ENCODE assay signal across 9 cellular contexts in the genomic region with DNA sequence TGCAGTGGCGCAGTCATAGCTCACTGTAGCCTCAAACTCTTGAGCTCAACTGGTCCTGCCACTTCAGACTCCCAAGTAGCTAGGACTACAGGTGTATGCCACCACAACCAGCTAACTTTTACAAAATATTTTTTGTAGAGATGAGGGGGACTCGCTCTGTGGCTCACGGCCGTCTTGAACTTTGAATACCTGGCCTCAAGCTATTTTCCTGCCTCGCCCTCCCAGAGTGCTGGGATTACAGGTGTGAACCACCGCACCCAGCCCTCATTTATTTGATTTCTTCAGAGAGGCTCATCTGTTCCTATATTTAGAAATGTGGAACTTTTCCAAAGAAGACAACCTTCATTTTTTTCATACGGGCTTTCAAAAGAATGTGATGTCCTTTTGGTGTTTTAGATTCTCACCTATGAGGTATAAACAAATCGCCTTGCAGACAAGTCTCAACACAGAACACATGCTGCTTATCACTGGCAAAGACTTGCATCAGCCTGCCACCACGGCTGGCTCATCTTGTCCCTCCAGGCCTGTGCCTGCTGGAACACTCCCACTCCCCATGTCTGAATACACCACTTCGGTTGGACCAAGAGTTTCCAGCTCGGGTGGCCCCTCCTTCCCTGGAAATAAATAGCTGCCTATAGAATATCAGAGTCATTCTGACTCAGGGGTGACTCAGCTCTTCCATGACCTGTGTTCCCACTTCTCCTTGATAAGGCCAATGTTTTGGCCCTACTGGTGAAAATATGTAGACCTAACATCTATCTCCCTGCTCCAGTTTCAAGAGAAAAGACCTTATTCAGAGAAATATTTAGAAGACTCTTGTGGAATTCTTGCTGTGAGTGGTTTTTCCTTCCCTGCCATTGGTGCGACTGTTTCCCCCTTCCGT.
DNase-seq lines count a peak whose midpoint lies in the region; ATAC-seq and FAIRE-seq lines count a peak whose summit lies in the region.
"Had no signal": no experiment of that assay in that cellular context is flagged by ENCODE, and none has a peak within 500 bp of the region (broad histone marks: within the 10 kb centered on the region; RNA-seq: fewer than 3 reads in every experiment).

No MANE protein-coding gene starts in this region.

- in situ Hi-C loops in Caki2 (cut with HindIII; ENCODE audit: low pct_unique_long_range_greater_than_20kb, low sequenced_read_pairs): no loop called here

- DNase-seq in Caki2 (ENCODE audit: low read depth) (peak; percentile 99), NCI-H2171 (lab: John Stamatoyannopoulos, UW) (peak; percentile 33), activated T-cell treated with anti-CD3 and anti-CD28 coated beads for 4 hours (peak; percentile 42), foreskin melanocyte (peak; percentile 76), skeletal muscle cell (ENCODE audit: low read depth) (peak; percentile 84), GM19239 (ENCODE audit: insufficient read length, low spot score) (no peak), DMS79 (lab: John Stamatoyannopoulos, UW) (no peak)
- DNase-seq: naive B cell had no signal

- no peak for FAIRE-seq in GM19239 (lab: Jason Lieb, UNC)

- no peak overlapping the region for H3K4me3 ChIP-seq in skeletal muscle cell (ENCODE audit: low read depth, low read length)

- ATAC-seq in GM21526 (IDR thresholded peaks at IDR 0.05; ENCODE audit: low FRiP score, unreplicated experiment): no peak

Comparison
In these comparisons a context has a peak if more than half of its experiments do, and no peak if none do; other contexts are left out.
1. DNase-seq: peak in Caki2 (single experiment), NCI-H2171 (single experiment), activated T-cell treated with anti-CD3 and anti-CD28 coated beads for 4 hours (single experiment), foreskin melanocyte (single experiment) and skeletal muscle cell (single experiment); none in GM19239 (single experiment) and DMS79 (single experiment).